ENCODE assay signal across 2 cellular contexts in genomic region chr9:72898360-72898759, GRCh38.
TF ChIP-seq lines count a peak whose summit lies in the region.

No MANE protein-coding gene starts in this region.

TF ChIP-seq in HepG2, 621 proteins besides CTCF, POLR2A, EP300 and RAD21:
- TF ChIP-seq ZNF280B (CRISPR knock-in tag; IDR thresholded peaks at IDR 0.05; ENCODE audit: borderline replicate concordance) = no peak
- TF ChIP-seq AGO2 (optimal IDR thresholded peaks at IDR 0.05; ENCODE audit: low read depth, low read length) = peak; percentile 44
TF ChIP-seq in HepG2: peak in this region for 1.

TF ChIP-seq in WTC11, 78 proteins besides CTCF, POLR2A, EP300 and RAD21 (continued from another document):
- TF ChIP-seq, protein P1, sequence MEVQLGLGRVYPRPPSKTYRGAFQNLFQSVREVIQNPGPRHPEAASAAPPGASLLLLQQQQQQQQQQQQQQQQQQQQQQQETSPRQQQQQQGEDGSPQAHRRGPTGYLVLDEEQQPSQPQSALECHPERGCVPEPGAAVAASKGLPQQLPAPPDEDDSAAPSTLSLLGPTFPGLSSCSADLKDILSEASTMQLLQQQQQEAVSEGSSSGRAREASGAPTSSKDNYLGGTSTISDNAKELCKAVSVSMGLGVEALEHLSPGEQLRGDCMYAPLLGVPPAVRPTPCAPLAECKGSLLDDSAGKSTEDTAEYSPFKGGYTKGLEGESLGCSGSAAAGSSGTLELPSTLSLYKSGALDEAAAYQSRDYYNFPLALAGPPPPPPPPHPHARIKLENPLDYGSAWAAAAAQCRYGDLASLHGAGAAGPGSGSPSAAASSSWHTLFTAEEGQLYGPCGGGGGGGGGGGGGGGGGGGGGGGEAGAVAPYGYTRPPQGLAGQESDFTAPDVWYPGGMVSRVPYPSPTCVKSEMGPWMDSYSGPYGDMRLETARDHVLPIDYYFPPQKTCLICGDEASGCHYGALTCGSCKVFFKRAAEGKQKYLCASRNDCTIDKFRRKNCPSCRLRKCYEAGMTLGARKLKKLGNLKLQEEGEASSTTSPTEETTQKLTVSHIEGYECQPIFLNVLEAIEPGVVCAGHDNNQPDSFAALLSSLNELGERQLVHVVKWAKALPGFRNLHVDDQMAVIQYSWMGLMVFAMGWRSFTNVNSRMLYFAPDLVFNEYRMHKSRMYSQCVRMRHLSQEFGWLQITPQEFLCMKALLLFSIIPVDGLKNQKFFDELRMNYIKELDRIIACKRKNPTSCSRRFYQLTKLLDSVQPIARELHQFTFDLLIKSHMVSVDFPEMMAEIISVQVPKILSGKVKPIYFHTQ (CRISPR knock-in tag; IDR thresholded peaks at IDR 0.05) = no peak
- TF ChIP-seq EMX1 (CRISPR knock-in tag; IDR thresholded peaks at IDR 0.05) = no peak
- TF ChIP-seq TCF7 (CRISPR knock-in tag; IDR thresholded peaks at IDR 0.05; ENCODE audit: low read depth) = no peak
- no peak for TF ChIP-seq ZNF425 (CRISPR knock-in tag; conservative IDR thresholded peaks at IDR 0.05)
- TF ChIP-seq NR3C1 (CRISPR knock-in tag; conservative IDR thresholded peaks at IDR 0.05; ENCODE audit: low read depth) = no peak
- TF ChIP-seq RORB (CRISPR knock-in tag; IDR thresholded peaks at IDR 0.05) = no peak
- TF ChIP-seq, protein P2, sequence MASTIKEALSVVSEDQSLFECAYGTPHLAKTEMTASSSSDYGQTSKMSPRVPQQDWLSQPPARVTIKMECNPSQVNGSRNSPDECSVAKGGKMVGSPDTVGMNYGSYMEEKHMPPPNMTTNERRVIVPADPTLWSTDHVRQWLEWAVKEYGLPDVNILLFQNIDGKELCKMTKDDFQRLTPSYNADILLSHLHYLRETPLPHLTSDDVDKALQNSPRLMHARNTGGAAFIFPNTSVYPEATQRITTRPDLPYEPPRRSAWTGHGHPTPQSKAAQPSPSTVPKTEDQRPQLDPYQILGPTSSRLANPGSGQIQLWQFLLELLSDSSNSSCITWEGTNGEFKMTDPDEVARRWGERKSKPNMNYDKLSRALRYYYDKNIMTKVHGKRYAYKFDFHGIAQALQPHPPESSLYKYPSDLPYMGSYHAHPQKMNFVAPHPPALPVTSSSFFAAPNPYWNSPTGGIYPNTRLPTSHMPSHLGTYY (CRISPR knock-in tag; IDR thresholded peaks at IDR 0.05) = no peak
- TF ChIP-seq RELA (CRISPR knock-in tag; IDR thresholded peaks at IDR 0.05; ENCODE audit: borderline replicate concordance) = no peak
- TF ChIP-seq, protein P3, sequence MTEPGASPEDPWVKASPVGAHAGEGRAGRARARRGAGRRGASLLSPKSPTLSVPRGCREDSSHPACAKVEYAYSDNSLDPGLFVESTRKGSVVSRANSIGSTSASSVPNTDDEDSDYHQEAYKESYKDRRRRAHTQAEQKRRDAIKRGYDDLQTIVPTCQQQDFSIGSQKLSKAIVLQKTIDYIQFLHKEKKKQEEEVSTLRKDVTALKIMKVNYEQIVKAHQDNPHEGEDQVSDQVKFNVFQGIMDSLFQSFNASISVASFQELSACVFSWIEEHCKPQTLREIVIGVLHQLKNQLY (CRISPR knock-in tag; IDR thresholded peaks at IDR 0.05) = no peak
- no peak for TF ChIP-seq TEAD4 (CRISPR knock-in tag; IDR thresholded peaks at IDR 0.05)
- no peak for TF ChIP-seq ZNF396 (CRISPR knock-in tag; IDR thresholded peaks at IDR 0.05; ENCODE audit: borderline replicate concordance)
- no peak for TF ChIP-seq NR2C2 (CRISPR knock-in tag; IDR thresholded peaks at IDR 0.05)
